ENCODE assay signal across 31 cellular contexts in genomic region chr18:3952031-3952430, GRCh38.
"Had no signal": no experiment of that assay in that cellular context is flagged by ENCODE, and none has a peak within 500 bp of the region (broad histone marks: within the 10 kb centered on the region; RNA-seq: fewer than 3 reads in every experiment).

No MANE protein-coding gene starts in this region.

- H3K36me3 Mint-ChIP-seq: immature natural killer cell; naive B cell; natural killer cell; stimulated activated naive B cell treated with anti-CD40 and anti-IgM and Interleukin-4, amounts not matched to agents 10 μg/mL and 1 μg/mL and 100 μg/mL, for 72 hours had no signal

- H3K4me2 ChIP-seq: neural progenitor cell had no signal

- H3K9me3 ChIP-seq: left lung, lower lobe of right lung, ovary, stomach, testis, thyroid gland, transverse colon, upper lobe of left lung, vagina had no signal

- H3K4me3 ChIP-seq: left lung, lower lobe of right lung, neural progenitor cell, ovary, skin epidermis, stomach, testis, thyroid gland, transverse colon, upper lobe of left lung, vagina had no signal

- DNase-seq: hypothalamus; immature natural killer cell; kidney; left colon; left lung; lower lobe of right lung; mammary epithelial cell; mesenchymal stem cell; naive B cell; natural killer cell; nephron progenitor cell; ovary; retina; right cardiac atrium; stimulated activated CD4-positive, alpha-beta T cell treated with anti-CD3 and anti-CD28 coated beads, Interleukin-12 subunit alpha, Interleukin-12 subunit beta, amount 100 ng/mL, for 4 hours; stimulated activated CD4-positive, alpha-beta T cell treated with anti-CD3 and anti-CD28 coated beads, Interleukin-15, amount 100 ng/mL, for 24 hours; stimulated activated CD4-positive, alpha-beta T cell treated with anti-CD3 and anti-CD28 coated beads, Interleukin-2, amount 100 ng/mL, for 24 hours; stimulated activated CD4-positive, alpha-beta T cell treated with anti-CD3 and anti-CD28 coated beads, Interleukin-4, amount 100 ng/mL, for 1 hour; stimulated activated naive B cell treated with anti-CD40 and anti-IgM and Interleukin-4, amounts not matched to agents 10 μg/mL and 1 μg/mL and 100 μg/mL, for 72 hours; stimulated activated naive CD8-positive, alpha-beta T cell treated with anti-CD3 and anti-CD28 coated beads, Interleukin-15, Interleukin-2, amounts not matched to agents 100 U/mL and 50 U/mL, for 24 hours; stomach; testis; thyroid gland; transverse colon; upper lobe of left lung had no signal

- FAIRE-seq: islet of Langerhans, kidney had no signal

- H3K27me3 ChIP-seq: left lung, neural progenitor cell, ovary, stomach, testis, thyroid gland, transverse colon, upper lobe of left lung, vagina had no signal

- H3K4me1 ChIP-seq: left lung, lower lobe of right lung, stomach, testis, thyroid gland, transverse colon, upper lobe of left lung, vagina had no signal

- H3K9ac ChIP-seq: neural progenitor cell had no signal

- H3K4me3 Mint-ChIP-seq: immature natural killer cell; naive B cell; natural killer cell; nephron progenitor cell; neural progenitor cell; stimulated activated naive B cell treated with anti-CD40 and anti-IgM and Interleukin-4, amounts not matched to agents 10 μg/mL and 1 μg/mL and 100 μg/mL, for 72 hours had no signal

- H3K36me3 ChIP-seq: left lung, lower lobe of right lung, ovary, stomach, thyroid gland, transverse colon, upper lobe of left lung, vagina had no signal

- ATAC-seq: left colon; left lung; lower lobe of right lung; natural killer cell; right cardiac atrium; sciatic nerve; stimulated activated naive B cell treated with anti-CD40 and anti-IgM and Interleukin-4, amounts not matched to agents 10 μg/mL and 1 μg/mL and 100 μg/mL, for 72 hours; stimulated activated naive CD8-positive, alpha-beta T cell treated with anti-CD3 and anti-CD28 coated beads, Interleukin-15, Interleukin-2, amounts not matched to agents 100 U/mL and 50 U/mL, for 24 hours had no signal

- H3K4me1 Mint-ChIP-seq: immature natural killer cell; naive B cell; natural killer cell; stimulated activated naive B cell treated with anti-CD40 and anti-IgM and Interleukin-4, amounts not matched to agents 10 μg/mL and 1 μg/mL and 100 μg/mL, for 72 hours had no signal

- H3K27ac ChIP-seq: left lung, lower lobe of right lung, neural progenitor cell, ovary, skin epidermis, stomach, testis, thyroid gland, transverse colon, upper lobe of left lung, vagina had no signal

- H3K9me3 Mint-ChIP-seq: neural progenitor cell had no signal

- H3K27me3 Mint-ChIP-seq: progenitor cell of endocrine pancreas had no signal

- H2AFZ ChIP-seq: neural progenitor cell had no signal
